ENCODE assay signal across 26 cellular contexts in the genomic region with DNA sequence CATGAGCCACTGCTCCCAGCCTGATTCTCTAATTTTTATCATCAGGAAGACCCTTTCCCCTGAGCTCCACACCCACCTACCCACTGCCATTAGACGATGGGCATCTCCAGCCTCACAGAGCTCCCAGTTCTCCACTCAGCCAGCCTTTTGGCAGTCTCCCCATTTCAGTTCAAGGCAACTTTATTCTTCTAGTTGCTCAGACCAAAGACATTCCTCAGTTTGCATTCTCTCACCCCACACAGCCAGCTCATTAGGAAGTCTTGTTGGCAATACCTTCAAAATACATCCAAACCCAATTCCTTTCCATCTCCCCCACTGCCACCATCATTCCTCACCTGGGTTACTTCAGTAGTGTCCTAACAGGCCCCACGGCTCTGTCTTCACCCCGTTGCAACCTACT.
"Had no signal": no experiment of that assay in that cellular context is flagged by ENCODE, and none has a peak within 500 bp of the region (broad histone marks: within the 10 kb centered on the region; RNA-seq: fewer than 3 reads in every experiment).

No MANE protein-coding gene starts in this region.

- H3K9me3 ChIP-seq: colonic mucosa, gastroesophageal sphincter, prostate gland, stomach, thyroid gland, upper lobe of right lung had no signal

- H3K4me1 Mint-ChIP-seq: activated CD4-positive, alpha-beta memory T cell treated with anti-CD3 and anti-CD28 coated beads, Interleukin-2, amount 10 ng/mL, durations not matched to agents 7 days and 5 days; activated CD4-positive, alpha-beta T cell treated with anti-CD3 and anti-CD28 coated beads, Interleukin-2, amount 10 ng/mL, durations not matched to agents 7 days and 5 days; activated naive CD4-positive, alpha-beta T cell treated with anti-CD3 and anti-CD28 coated beads, Interleukin-2, amount 10 ng/mL, durations not matched to agents 7 days and 5 days; activated naive CD8-positive, alpha-beta T cell treated with anti-CD3 and anti-CD28 coated beads, Interleukin-2, amount 10 ng/mL, durations not matched to agents 7 days and 5 days; natural killer cell had no signal

- H3K27ac Mint-ChIP-seq: activated CD4-positive, alpha-beta memory T cell treated with anti-CD3 and anti-CD28 coated beads, Interleukin-2, amount 10 ng/mL, durations not matched to agents 7 days and 5 days; activated CD4-positive, alpha-beta T cell treated with anti-CD3 and anti-CD28 coated beads, Interleukin-2, amount 10 ng/mL, durations not matched to agents 7 days and 5 days; activated naive CD4-positive, alpha-beta T cell treated with anti-CD3 and anti-CD28 coated beads, Interleukin-2, amount 10 ng/mL, durations not matched to agents 7 days and 5 days; activated naive CD8-positive, alpha-beta T cell treated with anti-CD3 and anti-CD28 coated beads, Interleukin-2, amount 10 ng/mL, durations not matched to agents 7 days and 5 days; activated T-cell treated with anti-CD3 and anti-CD28 coated beads, Interleukin-2, amount 50 U/mL, for 24 hours; natural killer cell; stimulated activated memory B cell treated with anti-CD40 and anti-IgM and Interleukin-4, amounts not matched to agents 10 μg/mL and 1 μg/mL and 100 μg/mL, for 72 hours had no signal

- H2AFZ ChIP-seq: hepatocyte had no signal

- H3K27me3 Mint-ChIP-seq: activated CD4-positive, alpha-beta memory T cell treated with anti-CD3 and anti-CD28 coated beads, Interleukin-2, amount 10 ng/mL, durations not matched to agents 7 days and 5 days; activated CD4-positive, alpha-beta T cell treated with anti-CD3 and anti-CD28 coated beads, Interleukin-2, amount 10 ng/mL, durations not matched to agents 7 days and 5 days; activated naive CD4-positive, alpha-beta T cell treated with anti-CD3 and anti-CD28 coated beads, Interleukin-2, amount 10 ng/mL, durations not matched to agents 7 days and 5 days; activated naive CD8-positive, alpha-beta T cell treated with anti-CD3 and anti-CD28 coated beads, Interleukin-2, amount 10 ng/mL, durations not matched to agents 7 days and 5 days; activated T-cell treated with anti-CD3 and anti-CD28 coated beads, Interleukin-2, amount 50 U/mL, for 24 hours; stimulated activated memory B cell treated with anti-CD40 and anti-IgM and Interleukin-4, amounts not matched to agents 10 μg/mL and 1 μg/mL and 100 μg/mL, for 72 hours had no signal

- H3K27me3 ChIP-seq: colonic mucosa, gastroesophageal sphincter, hepatocyte, stomach, thyroid gland, upper lobe of right lung had no signal

- H3K27ac ChIP-seq: colonic mucosa, gastroesophageal sphincter, hepatocyte, prostate gland, stomach, thyroid gland, upper lobe of right lung had no signal

- DNase-seq: activated CD4-positive, alpha-beta memory T cell treated with anti-CD3 and anti-CD28 coated beads, Interleukin-2, amount 10 ng/mL, durations not matched to agents 7 days and 5 days; activated CD4-positive, alpha-beta T cell treated with anti-CD3 and anti-CD28 coated beads, Interleukin-2, amount 10 ng/mL, durations not matched to agents 7 days and 5 days; activated CD4-positive, CD25-positive, alpha-beta regulatory T cell treated with anti-CD3 and anti-CD28 coated beads, Interleukin-2, amount 50 U/mL, for 72 hours; activated CD8-positive, alpha-beta memory T cell treated with anti-CD3 and anti-CD28 coated beads, Interleukin-2, amount 50 U/mL, for 48 hours; activated gamma-delta T cell; activated naive CD4-positive, alpha-beta T cell treated with anti-CD3 and anti-CD28 coated beads, Interleukin-2, amount 10 ng/mL, durations not matched to agents 7 days and 5 days; activated naive CD8-positive, alpha-beta T cell treated with anti-CD3 and anti-CD28 coated beads, Interleukin-2, amount 10 ng/mL, durations not matched to agents 7 days and 5 days; activated T-cell treated with anti-CD3 and anti-CD28 coated beads, Interleukin-2, amount 50 U/mL, for 24 hours; colonic mucosa; effector CD8-positive, alpha-beta T cell; kidney; left colon; natural killer cell; retina; stimulated activated CD4-positive, alpha-beta T cell treated with anti-CD3 and anti-CD28 coated beads, Interleukin-1b, Interleukin-23, amount 100 ng/mL, for 48 hours; stimulated activated CD4-positive, alpha-beta T cell treated with anti-CD3 and anti-CD28 coated beads, Interleukin-4, amount 100 ng/mL, for 4 hours; stimulated activated CD8-positive, alpha-beta memory T cell treated with anti-CD3 and anti-CD28 coated beads, Interleukin-4, amount 100 ng/mL, for 48 hours; stomach; T-helper 2 cell; thyroid gland; upper lobe of right lung had no signal

- H3K36me3 ChIP-seq: colonic mucosa, gastroesophageal sphincter, prostate gland, stomach, thyroid gland, upper lobe of right lung had no signal

- H3K4me2 ChIP-seq: hepatocyte, smooth muscle cell had no signal

- H3K79me2 ChIP-seq: hepatocyte had no signal

- H3K36me3 Mint-ChIP-seq: activated naive CD4-positive, alpha-beta T cell treated with anti-CD3 and anti-CD28 coated beads, Interleukin-2, amount 10 ng/mL, durations not matched to agents 7 days and 5 days; activated naive CD8-positive, alpha-beta T cell treated with anti-CD3 and anti-CD28 coated beads, Interleukin-2, amount 10 ng/mL, durations not matched to agents 7 days and 5 days; natural killer cell; stimulated activated memory B cell treated with anti-CD40 and anti-IgM and Interleukin-4, amounts not matched to agents 10 μg/mL and 1 μg/mL and 100 μg/mL, for 72 hours had no signal

- H3K4me3 Mint-ChIP-seq: activated CD4-positive, alpha-beta memory T cell treated with anti-CD3 and anti-CD28 coated beads, Interleukin-2, amount 10 ng/mL, durations not matched to agents 7 days and 5 days; activated CD4-positive, alpha-beta T cell treated with anti-CD3 and anti-CD28 coated beads, Interleukin-2, amount 10 ng/mL, durations not matched to agents 7 days and 5 days; activated naive CD4-positive, alpha-beta T cell treated with anti-CD3 and anti-CD28 coated beads, Interleukin-2, amount 10 ng/mL, durations not matched to agents 7 days and 5 days; activated naive CD8-positive, alpha-beta T cell treated with anti-CD3 and anti-CD28 coated beads, Interleukin-2, amount 10 ng/mL, durations not matched to agents 7 days and 5 days; activated T-cell treated with anti-CD3 and anti-CD28 coated beads, Interleukin-2, amount 50 U/mL, for 24 hours; natural killer cell; stimulated activated memory B cell treated with anti-CD40 and anti-IgM and Interleukin-4, amounts not matched to agents 10 μg/mL and 1 μg/mL and 100 μg/mL, for 72 hours had no signal

- H3K4me1 ChIP-seq: colonic mucosa, gastroesophageal sphincter, prostate gland, stomach, thyroid gland, upper lobe of right lung had no signal

- H3K9me3 Mint-ChIP-seq: activated CD4-positive, alpha-beta memory T cell treated with anti-CD3 and anti-CD28 coated beads, Interleukin-2, amount 10 ng/mL, durations not matched to agents 7 days and 5 days; activated CD4-positive, alpha-beta T cell treated with anti-CD3 and anti-CD28 coated beads, Interleukin-2, amount 10 ng/mL, durations not matched to agents 7 days and 5 days; activated naive CD4-positive, alpha-beta T cell treated with anti-CD3 and anti-CD28 coated beads, Interleukin-2, amount 10 ng/mL, durations not matched to agents 7 days and 5 days; activated naive CD8-positive, alpha-beta T cell treated with anti-CD3 and anti-CD28 coated beads, Interleukin-2, amount 10 ng/mL, durations not matched to agents 7 days and 5 days; activated T-cell treated with anti-CD3 and anti-CD28 coated beads, Interleukin-2, amount 50 U/mL, for 24 hours; natural killer cell; stimulated activated memory B cell treated with anti-CD40 and anti-IgM and Interleukin-4, amounts not matched to agents 10 μg/mL and 1 μg/mL and 100 μg/mL, for 72 hours had no signal

- H3K4me3 ChIP-seq: colonic mucosa, gastroesophageal sphincter, hepatocyte, prostate gland, smooth muscle cell, stomach, thyroid gland, upper lobe of right lung had no signal
